ENCODE assay signal across 8 cellular contexts in the genomic region with DNA sequence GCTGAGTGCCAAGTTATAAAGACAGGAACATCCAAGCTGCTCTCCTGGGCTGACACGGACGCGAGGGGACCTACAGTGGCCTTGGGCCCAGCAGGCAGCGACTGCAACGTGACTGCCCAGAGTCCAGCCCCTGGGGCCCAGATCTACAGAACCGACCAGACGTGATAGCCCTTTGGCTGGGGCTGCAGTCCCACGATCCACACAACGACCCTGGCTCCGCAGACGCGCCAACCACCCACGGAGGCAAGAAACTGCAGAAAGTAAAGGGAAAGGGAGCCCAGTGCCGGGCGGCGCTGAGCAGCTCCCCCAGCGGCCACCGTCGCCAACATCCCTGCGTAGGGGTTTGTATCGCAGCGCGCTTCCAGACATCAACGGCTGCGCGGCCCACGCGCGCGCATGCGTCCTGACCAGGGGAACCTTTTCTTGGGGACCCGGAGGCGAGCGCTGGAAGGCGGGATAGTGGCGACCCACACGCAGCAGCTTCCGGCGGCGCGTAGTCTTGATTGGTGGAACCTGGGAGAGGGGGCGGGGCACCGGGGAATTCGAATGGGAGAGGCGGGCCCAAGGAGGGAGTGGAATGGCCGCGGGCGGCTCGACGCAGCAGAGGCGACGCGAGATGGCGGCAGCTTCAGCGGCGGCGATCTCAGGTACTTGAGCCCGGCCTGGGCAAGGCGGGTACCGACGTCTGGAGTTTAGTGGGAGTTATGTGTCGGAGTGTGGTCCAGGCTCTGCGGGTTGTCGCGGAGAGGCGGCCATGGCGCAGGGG. TPM values are rescaled to one million over a fixed set of nuclear protein-coding genes. Genes with fewer than 3 reads are reported as not detected.
DNase-seq lines count a peak whose midpoint lies in the region; ATAC-seq and TF ChIP-seq lines count a peak whose summit lies in the region.

A gene (plus strand): TSS at position 569 of the 766 bp plus-strand sequence. CDS start 9 bp downstream, at position 578.

- H3K4me1 Mint-ChIP-seq in CD14-positive monocyte, result peaks cover 44% of the 10 kb centered on the region
- peaks cover 50% of the 10 kb centered on the region for H3K4me1 Mint-ChIP-seq in activated CD4-positive, alpha-beta T cell treated with anti-CD3 and anti-CD28 coated beads, Interleukin-2, amount 10 ng/mL, durations not matched to agents 7 days and 5 days

- peaks cover 0 to 2% (median 0%) of the 10 kb centered on the region in 7 donors for H3K9me3 Mint-ChIP-seq in CD14-positive monocyte
- H3K9me3 Mint-ChIP-seq in activated CD4-positive, alpha-beta T cell treated with anti-CD3 and anti-CD28 coated beads, Interleukin-2, amount 10 ng/mL, durations not matched to agents 7 days and 5 days, result no peaks in the 10 kb centered on the region

- peak; percentile 94 for ATAC-seq in GM19351 (IDR thresholded peaks at IDR 0.05; ENCODE audit: unreplicated experiment)
- ATAC-seq in HG03521 (IDR thresholded peaks at IDR 0.05; ENCODE audit: unreplicated experiment), result peak; percentile 95

- peak within 1 kb of the TSS; percentile 97 to 98 for H3K4me3 Mint-ChIP-seq in CD14-positive monocyte
- peak within 1 kb of the TSS; percentile 99 for H3K4me3 Mint-ChIP-seq in activated CD4-positive, alpha-beta T cell treated with anti-CD3 and anti-CD28 coated beads, Interleukin-2, amount 10 ng/mL, durations not matched to agents 7 days and 5 days

- CTCF ChIA-PET in activated CD4-positive, alpha-beta T cell treated with anti-CD3 and anti-CD28 coated beads, Interleukin-2, amount 10 ng/mL, durations not matched to agents 7 days and 5 days (lab: Charles Lee), result interaction anchor here (0.5 to 3.5 kb wide), 37 partner anchors 8 to 301 kb away, joined by 3 to 46 read pairs (median 4); a partner anchor contains a TSS

- peaks cover 0 to 3% of the 10 kb centered on the region in 2 donors for H3K36me3 Mint-ChIP-seq in CD14-positive monocyte
- H3K36me3 Mint-ChIP-seq in activated CD4-positive, alpha-beta T cell treated with anti-CD3 and anti-CD28 coated beads, Interleukin-2, amount 10 ng/mL, durations not matched to agents 7 days and 5 days (ENCODE audit: low read depth), result peaks cover 35% of the 10 kb centered on the region

- DNase-seq in CD14-positive monocyte (ENCODE audit: low spot score) (peak; percentile 99), NCI-H69 (lab: John Stamatoyannopoulos, UW) (peak; percentile 100), cortex of kidney (lab: John Stamatoyannopoulos, UW) (peak; percentile 48), left kidney (ENCODE audit: low read depth, low spot score) (peak; percentile 100)
- DNase-seq in activated CD4-positive, alpha-beta T cell treated with anti-CD3 and anti-CD28 coated beads, Interleukin-2, amount 10 ng/mL, durations not matched to agents 7 days and 5 days, result peak; percentile 100
- DNase-seq in stimulated activated CD4-positive, alpha-beta T cell treated with anti-CD3 and anti-CD28 coated beads, Interleukin-2, amount 100 ng/mL, for 24 hours, result peak; percentile 100

- peak; percentile 77 for TF ChIP-seq CTCF in CD14-positive monocyte (IDR thresholded peaks at IDR 0.05)

- peaks cover 0 to 1% (median 0%) of the 10 kb centered on the region in 3 donors for H3K27me3 Mint-ChIP-seq in CD14-positive monocyte (ENCODE audit: low read depth in 3 of 3)
- no peaks in the 10 kb centered on the region for H3K27me3 Mint-ChIP-seq in activated CD4-positive, alpha-beta T cell treated with anti-CD3 and anti-CD28 coated beads, Interleukin-2, amount 10 ng/mL, durations not matched to agents 7 days and 5 days

- intact Hi-C loops in CD14-positive monocyte (cut with micrococcal nuclease), result loop anchor here in 1 of 2 donors (2.0 kb wide), 2 partner anchors 14 to 44 kb away; no protein-coding TSS in a partner anchor

- POLR2A ChIA-PET in activated CD4-positive, alpha-beta T cell treated with anti-CD3 and anti-CD28 coated beads, Interleukin-2, amount 10 ng/mL, durations not matched to agents 7 days and 5 days (lab: Charles Lee), result interaction anchor here (0.6 to 2.1 kb wide), 4 partner anchors 14 to 28 kb away, joined by 3 to 9 read pairs (median 6); no protein-coding TSS in a partner anchor

- peak within 1 kb of the TSS; percentile 89 to 95 (median 94) for H3K27ac Mint-ChIP-seq in CD14-positive monocyte
- peak within 1 kb of the TSS; percentile 98 for H3K27ac Mint-ChIP-seq in activated CD4-positive, alpha-beta T cell treated with anti-CD3 and anti-CD28 coated beads, Interleukin-2, amount 10 ng/mL, durations not matched to agents 7 days and 5 days

RNA-seq across cellular contexts. Expression of the gene that starts here (rescaled TPM):
- polyA plus RNA-seq in CD14-positive monocyte, result 10 to 100 TPM; 22.0 to 28.9 TPM
- total RNA-seq in activated CD4-positive, alpha-beta T cell treated with anti-CD3 and anti-CD28 coated beads, Interleukin-2, amount 10 ng/mL, durations not matched to agents 7 days and 5 days, result 100 to 1,000 TPM; 244 to 253 TPM

Comparison
In these comparisons a context has a peak if more than half of its experiments do, and no peak if none do; other contexts are left out.
1. Peak in every context shown above with its lines: DNase-seq and ATAC-seq.
2. DNase-seq: peak in every context shown above with its lines; median percentile 100 in NCI-H69; 100 in activated CD4-positive, alpha-beta T cell treated with anti-CD3 and anti-CD28 coated beads, Interleukin-2, amount 10 ng/mL, durations not matched to agents 7 days and 5 days; 100 in left kidney; 100 in stimulated activated CD4-positive, alpha-beta T cell treated with anti-CD3 and anti-CD28 coated beads, Interleukin-2, amount 100 ng/mL, for 24 hours; 99 in CD14-positive monocyte; 48 in cortex of kidney.